8 cellular contexts compared by ENCODE assay signal in genomic region chr19:13861714-13862531, GRCh38. TPM values are rescaled to one million over a fixed set of nuclear protein-coding genes. Genes with fewer than 3 reads are reported as not detected.
DNase-seq lines count a peak whose midpoint lies in the region; ATAC-seq and TF ChIP-seq lines count a peak whose summit lies in the region.

No MANE protein-coding gene starts in this region.

- peak overlapping the region; percentile 82 for H3K4me3 Mint-ChIP-seq in activated naive CD4-positive, alpha-beta T cell treated with anti-CD3 and anti-CD28 coated beads, Interleukin-2, amount 10 ng/mL, durations not matched to agents 7 days and 5 days

- H3F3A ChIP-seq in DOHH2 (ENCODE audit: control insufficient read depth, insufficient read depth) = no peaks in the 10 kb centered on the region

- peak overlapping the region; percentile 85 for H3K27ac Mint-ChIP-seq in activated naive CD4-positive, alpha-beta T cell treated with anti-CD3 and anti-CD28 coated beads, Interleukin-2, amount 10 ng/mL, durations not matched to agents 7 days and 5 days

- peak overlapping the region; percentile 88 for H3K4me2 ChIP-seq in DOHH2 (ENCODE audit: low read length)
- peak overlapping the region; percentile 63 for H3K4me2 ChIP-seq in Karpas-422 (ENCODE audit: low read depth, low read length, poor library complexity, severe bottlenecking)

- H4K20me1 ChIP-seq in DOHH2 (ENCODE audit: control insufficient read depth, insufficient read depth, low read depth, low read length) (no peaks in the 10 kb centered on the region), Karpas-422 (ENCODE audit: insufficient read depth, low read depth, low read length) (no peaks in the 10 kb centered on the region)

- H3K9me3 ChIP-seq in DOHH2 (ENCODE audit: control insufficient read depth, insufficient read depth, low read length) (no peaks in the 10 kb centered on the region), Karpas-422 (ENCODE audit: low read length) (no peaks in the 10 kb centered on the region), SJSA1 (replicated peaks) (no peaks in the 10 kb centered on the region)

- H3K27me3 Mint-ChIP-seq in activated naive CD4-positive, alpha-beta T cell treated with anti-CD3 and anti-CD28 coated beads, Interleukin-2, amount 10 ng/mL, durations not matched to agents 7 days and 5 days = peaks cover 58% of the 10 kb centered on the region

- H3K4me3 ChIP-seq in DOHH2 (ENCODE audit: low read length) = peak overlapping the region; percentile 73
- peak overlapping the region; percentile 51 for H3K4me3 ChIP-seq in Karpas-422 (ENCODE audit: low read length)
- H3K4me3 ChIP-seq in SJSA1 = peak overlapping the region; percentile 28

- CTCF ChIA-PET in activated naive CD4-positive, alpha-beta T cell treated with anti-CD3 and anti-CD28 coated beads, Interleukin-2, amount 10 ng/mL, durations not matched to agents 7 days and 5 days (lab: Charles Lee) = interaction anchor here (0.7 to 5.2 kb wide), 26 partner anchors 9 to 272 kb away, joined by 3 to 150 read pairs (median 5); partner anchors contain the start of genes C19orf53, MRI1 and ZSWIM4

- ATAC-seq in GM21825 (IDR thresholded peaks at IDR 0.05; ENCODE audit: unreplicated experiment) = peak; percentile 64
- peak; percentile 84 for ATAC-seq in omental fat pad (ENCODE audit: low FRiP score)

- H2AFZ ChIP-seq in Karpas-422 (ENCODE audit: low read length) = peak overlapping the region; percentile 93

- H3K27me3 ChIP-seq in DOHH2 (ENCODE audit: control insufficient read depth, low read length) = peaks cover 21% of the 10 kb centered on the region
- no peaks in the 10 kb centered on the region for H3K27me3 ChIP-seq in Karpas-422 (ENCODE audit: low read length)
- H3K27me3 ChIP-seq in SJSA1 (replicated peaks) = peaks cover 8% of the 10 kb centered on the region; the same call in 1 of the 2 replicates

- DNase-seq in Karpas-422 = peak; percentile 90
- peak; percentile 93 to 98 for DNase-seq in SJSA1 (ENCODE audit: low read depth in 1 of 2, low spot score in 2 of 2)
- DNase-seq in activated naive CD4-positive, alpha-beta T cell treated with anti-CD3 and anti-CD28 coated beads, Interleukin-2, amount 10 ng/mL, durations not matched to agents 7 days and 5 days = peak; percentile 91
- DNase-seq in germinal center (ENCODE audit: low spot score) = peak; percentile 90
- DNase-seq in omental fat pad (ENCODE audit: low spot score) = peak; percentile 85

- H3K4me1 ChIP-seq in DOHH2 (ENCODE audit: control insufficient read depth, low read length) (peaks cover 31% of the 10 kb centered on the region), Karpas-422 (ENCODE audit: low read length) (peaks cover 10% of the 10 kb centered on the region), SJSA1 (replicated peaks) (peaks cover 44% of the 10 kb centered on the region)

- H3K36me3 ChIP-seq in DOHH2 (ENCODE audit: control insufficient read depth, low read length) (no peaks in the 10 kb centered on the region), Karpas-422 (ENCODE audit: insufficient read depth, low read length) (no peaks in the 10 kb centered on the region), SJSA1 (no peaks in the 10 kb centered on the region)

- peak overlapping the region; percentile 42 for H3K9ac ChIP-seq in Karpas-422 (ENCODE audit: low read length)

- H3K79me2 ChIP-seq in DOHH2 (ENCODE audit: control insufficient read depth, low read length) (no peaks in the 10 kb centered on the region), Karpas-422 (ENCODE audit: low read length) (no peaks in the 10 kb centered on the region)

- TF ChIP-seq CTCF in DOHH2 (IDR thresholded peaks at IDR 0.05; ENCODE audit: low read depth, low read length, poor library complexity, severe bottlenecking) (peak; percentile 83), omental fat pad (IDR thresholded peaks at IDR 0.05) (peak in 2 of 3 donors; percentile 94 to 99)

- no peaks in the 10 kb centered on the region for H3K9me3 Mint-ChIP-seq in activated naive CD4-positive, alpha-beta T cell treated with anti-CD3 and anti-CD28 coated beads, Interleukin-2, amount 10 ng/mL, durations not matched to agents 7 days and 5 days

- H3K9me2 ChIP-seq in DOHH2 (replicated peaks; ENCODE audit: control insufficient read depth, low read length) (no peaks in the 10 kb centered on the region), Karpas-422 (replicated peaks; ENCODE audit: insufficient read depth, low read length) (no peaks in the 10 kb centered on the region)

- peaks cover 45% of the 10 kb centered on the region for H3K4me1 Mint-ChIP-seq in activated naive CD4-positive, alpha-beta T cell treated with anti-CD3 and anti-CD28 coated beads, Interleukin-2, amount 10 ng/mL, durations not matched to agents 7 days and 5 days

- H3K27ac ChIP-seq in DOHH2 (ENCODE audit: low read depth, low read length) (peak overlapping the region; percentile 34; the same call in 1 of the 2 replicates), Karpas-422 (ENCODE audit: low read length) (no peak overlapping the region), SJSA1 (peak overlapping the region; percentile 85), temporal lobe (ENCODE audit: low read depth, low read length) (peak overlapping the region; percentile 76)

- H3K36me3 Mint-ChIP-seq in activated naive CD4-positive, alpha-beta T cell treated with anti-CD3 and anti-CD28 coated beads, Interleukin-2, amount 10 ng/mL, durations not matched to agents 7 days and 5 days = peaks cover 2% of the 10 kb centered on the region

RNA-seq across cellular contexts. Expression of gene NANOS3, which starts 15.0 kb away (rescaled TPM):
- not detected in 2 replicates for total RNA-seq in Karpas-422 (2014; rRNA removed; shearing (Covaris generic); ENCODE audit: low replicate concordance)
- 0.50 TPM in 1 of 2 replicates, not detected in the other for total RNA-seq in SJSA1 (2014; rRNA removed; shearing (Covaris generic))
- not detected for total RNA-seq in omental fat pad
- total RNA-seq in temporal lobe = 3.0 TPM

RNA-seq across cellular contexts. Expression of gene BRME1, which starts 44.0 kb away (rescaled TPM):
- total RNA-seq in Karpas-422 (2014; rRNA removed; shearing (Covaris generic); ENCODE audit: low replicate concordance) = 0.47 TPM in 1 of 2 replicates, not detected in the other
- 0.21 TPM in 1 of 2 replicates, not detected in the other for total RNA-seq in SJSA1 (2014; rRNA removed; shearing (Covaris generic))
- total RNA-seq in omental fat pad (under 1 TPM in 2 of 4 donors, not detected in 2; 0.46 to 0.95 TPM), temporal lobe (14.8 TPM)

RNA-seq across cellular contexts. Expression of gene CC2D1A, which starts 44.1 kb away (rescaled TPM):
- 9.9 and 28.6 TPM in 2 replicates for total RNA-seq in Karpas-422 (2014; rRNA removed; shearing (Covaris generic); ENCODE audit: low replicate concordance)
- 12.3 and 18.3 TPM in 2 replicates for total RNA-seq in SJSA1 (2014; rRNA removed; shearing (Covaris generic))
- total RNA-seq in omental fat pad = 10 to 100 TPM; 12.3 to 24.9 (median 15.6) TPM
- 11.8 TPM for total RNA-seq in temporal lobe
